9 cellular contexts compared by ENCODE assay signal in the genomic region with DNA sequence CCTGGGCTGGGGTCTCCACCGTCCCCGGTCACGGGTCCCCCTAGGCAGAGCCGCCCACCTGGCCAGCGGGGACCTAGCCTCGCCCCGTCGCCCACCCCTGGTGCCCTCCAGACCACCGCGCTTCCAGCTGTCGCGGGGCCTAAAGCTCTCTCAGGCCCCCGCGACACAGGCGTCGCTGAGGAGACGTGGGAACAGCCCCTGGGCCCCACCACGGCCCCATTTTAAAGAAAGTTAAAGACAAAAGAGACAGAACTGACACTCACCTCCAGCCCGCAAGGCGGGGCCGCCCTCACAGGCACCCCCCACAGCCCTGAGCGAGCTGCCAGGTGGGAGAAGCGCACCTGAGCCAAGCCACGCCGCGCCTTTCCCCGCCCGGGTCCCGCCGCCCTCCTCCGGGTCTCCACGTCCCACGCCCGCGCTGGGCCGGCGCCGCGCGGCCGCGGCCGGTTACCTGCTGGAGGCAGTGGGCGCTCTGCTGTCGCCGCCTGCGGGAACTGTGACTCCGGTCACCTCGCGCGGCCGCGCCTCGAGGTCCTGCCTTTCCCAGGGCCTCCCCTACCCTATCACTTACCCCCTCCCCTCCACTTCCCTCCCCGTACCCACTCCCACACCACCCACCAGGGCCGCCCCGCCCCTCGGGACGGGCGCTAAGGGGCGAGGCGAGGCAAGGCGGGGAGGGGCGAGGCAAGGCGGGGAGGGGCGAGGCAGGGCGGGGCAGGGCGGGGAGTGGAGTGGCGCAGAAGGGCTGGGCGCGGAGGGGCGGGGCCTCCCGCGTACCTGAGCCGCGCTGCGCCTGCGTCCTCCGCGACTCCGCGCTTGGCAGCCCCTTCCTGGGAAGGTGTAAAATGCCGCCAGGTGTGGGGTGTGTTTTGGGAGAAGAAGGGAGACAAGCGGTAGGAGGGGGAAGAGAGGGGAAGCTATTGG.
DNase-seq lines count a peak whose midpoint lies in the region; ATAC-seq lines count a peak whose summit lies in the region.
"Had no signal": no experiment of that assay in that cellular context is flagged by ENCODE, and none has a peak within 500 bp of the region (broad histone marks: within the 10 kb centered on the region; RNA-seq: fewer than 3 reads in every experiment).

No MANE protein-coding gene starts in this region.

- ATAC-seq in HG03520 (IDR thresholded peaks at IDR 0.05; ENCODE audit: unreplicated experiment): no peak

- DNase-seq in SIG-M5 treated with dmso at 0.1 percent for 504 hours (lab: John Stamatoyannopoulos, UW; ENCODE audit: unreplicated experiment) (peak; percentile 41), SIG-M5 (lab: John Stamatoyannopoulos, UW) (no peak), HK-2 (ENCODE audit: unreplicated experiment) (peak; percentile 72), RPMI8226 (peak; percentile 43)
- DNase-seq in stimulated activated CD4-positive, alpha-beta T cell treated with anti-CD3 and anti-CD28 coated beads, Interleukin-12 subunit alpha, Interleukin-12 subunit beta, amount 100 ng/mL, for 24 hours (ENCODE audit: low read depth in 2 of 2): peak; percentile 79 to 84

- peaks cover 83% of the 10 kb centered on the region for H3K4me1 Mint-ChIP-seq in activated naive CD4-positive, alpha-beta T cell treated with anti-CD3 and anti-CD28 coated beads, Interleukin-2, amount 50 U/mL, for 24 hours

- peak overlapping the region; percentile 91 for H3K4me3 Mint-ChIP-seq in activated naive CD4-positive, alpha-beta T cell treated with anti-CD3 and anti-CD28 coated beads, Interleukin-2, amount 50 U/mL, for 24 hours

- H3K27me3 Mint-ChIP-seq in activated naive CD4-positive, alpha-beta T cell treated with anti-CD3 and anti-CD28 coated beads, Interleukin-2, amount 50 U/mL, for 24 hours: no peaks in the 10 kb centered on the region

- H3K9me3 Mint-ChIP-seq in activated naive CD4-positive, alpha-beta T cell treated with anti-CD3 and anti-CD28 coated beads, Interleukin-2, amount 50 U/mL, for 24 hours: no peaks in the 10 kb centered on the region

- peak overlapping the region; percentile 78 for H3K4me3 ChIP-seq in iPS-11a (ENCODE audit: low read depth, low read length)
- H3K4me3 ChIP-seq: BLaER1 had no signal

- H3K36me3 Mint-ChIP-seq in activated naive CD4-positive, alpha-beta T cell treated with anti-CD3 and anti-CD28 coated beads, Interleukin-2, amount 50 U/mL, for 24 hours: peaks cover 4% of the 10 kb centered on the region

- H3K27ac Mint-ChIP-seq in activated naive CD4-positive, alpha-beta T cell treated with anti-CD3 and anti-CD28 coated beads, Interleukin-2, amount 50 U/mL, for 24 hours: peak overlapping the region; percentile 90
